Comparison of ENCODE assay signal across 7 cellular contexts in the genomic region with DNA sequence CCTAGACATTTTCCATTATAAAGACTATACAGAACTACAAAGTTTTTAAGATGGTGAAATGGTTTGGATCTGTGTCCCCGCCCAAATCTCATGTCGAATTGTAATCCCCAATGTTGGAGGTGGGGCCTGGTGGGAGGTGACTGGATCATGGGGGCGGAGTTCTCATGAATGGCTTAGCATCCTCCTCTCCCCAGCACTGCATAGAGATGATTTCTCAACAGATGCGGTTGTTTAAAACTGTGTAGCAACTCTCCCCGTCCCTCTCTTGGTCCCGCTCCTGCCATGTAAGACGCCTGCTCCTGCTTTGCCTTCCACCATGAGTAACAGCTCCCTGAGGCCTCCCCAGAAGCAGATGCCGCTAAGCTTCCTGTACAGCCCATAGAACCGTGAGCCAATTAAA. TPM values are rescaled to one million over a fixed set of nuclear protein-coding genes. Genes with fewer than 3 reads are reported as not detected.
DNase-seq lines count a peak whose midpoint lies in the region; ATAC-seq and TF ChIP-seq lines count a peak whose summit lies in the region.

No MANE protein-coding gene starts in this region.

- H3K9me3 ChIP-seq in HCT116 (ENCODE audit: control insufficient read depth in 1 of 2, insufficient read depth in 1 of 2, low read depth in 1 of 2, low read length in 2 of 2) (no peaks in the 10 kb centered on the region), gastrocnemius medialis (no peaks in the 10 kb centered on the region)
- no peaks in the 10 kb centered on the region for H3K9me3 ChIP-seq in effector memory CD4-positive, alpha-beta T cell (ENCODE audit: control insufficient read depth, low read length)

- TF ChIP-seq CTCF in HCT116 (IDR thresholded peaks at IDR 0.05 in 2 of 3, conservative IDR thresholded peaks at IDR 0.05 in 1 of 3; ENCODE audit: borderline replicate concordance in 1 of 3, insufficient read depth in 1 of 3, low read depth in 2 of 3, low read length in 2 of 3) (no peak), gastrocnemius medialis (IDR thresholded peaks at IDR 0.05 in 4 of 5, conservative IDR thresholded peaks at IDR 0.05 in 1 of 5) (no peak)

- POLR2A ChIA-PET in HCT116 (lab: Charles Lee), result interaction anchor here (3.1 kb wide), 1 partner anchor 22 kb away, joined by 11 read pairs; no protein-coding TSS in a partner anchor

- H4K20me1 ChIP-seq in HCT116 (ENCODE audit: insufficient read depth), result peaks cover 40% of the 10 kb centered on the region; the same call in 1 of the 2 replicates

- in situ Hi-C loops in gastrocnemius medialis (cut with MboI; ENCODE audit: low sequenced_read_pairs in 4 of 4), result no loop called here

- no TSS peak for BruUV-seq in HCT116 (replicated peaks; lab: Mats Ljungman, UMichigan)

- no peaks in the 10 kb centered on the region for H3K9me2 ChIP-seq in HCT116 (ENCODE audit: insufficient read depth)

- intact Hi-C loops in HCT116 (cut with micrococcal nuclease) (no loop called here), gastrocnemius medialis (cut with DNase I; ENCODE audit: low total_unique reads) (no loop called here)

- ATAC-seq in HCT116, result no peak
- ATAC-seq in gastrocnemius medialis, result no peak
- ATAC-seq in HG02571 (IDR thresholded peaks at IDR 0.05; ENCODE audit: unreplicated experiment), result no peak
- ATAC-seq in GM21423 (IDR thresholded peaks at IDR 0.05; ENCODE audit: unreplicated experiment), result no peak

- TF ChIP-seq POLR2A in HCT116 (IDR thresholded peaks at IDR 0.05; ENCODE audit: borderline replicate concordance, extremely low read depth, insufficient read depth, insufficient read length), result no peak
- TF ChIP-seq POLR2A in gastrocnemius medialis (IDR thresholded peaks at IDR 0.05), result no peak

- peak overlapping the region; percentile 69 for H3K4me2 ChIP-seq in HCT116 (ENCODE audit: low read length)

- peak overlapping the region; percentile 88; the same call in 1 of the 2 replicates for H3K9ac ChIP-seq in HCT116 (ENCODE audit: low read length)

- peaks cover 66% of the 10 kb centered on the region for H3K79me2 ChIP-seq in HCT116 (ENCODE audit: insufficient read depth, low read length)

- H3K4me1 ChIP-seq in HCT116 (ENCODE audit: control insufficient read depth in 1 of 2, insufficient read depth in 2 of 2, low read length in 2 of 2), result peaks cover 3 to 19% of the 10 kb centered on the region in 2 experiments; a peak in 3 of 4 replicates
- peaks cover 19% of the 10 kb centered on the region for H3K4me1 ChIP-seq in effector memory CD4-positive, alpha-beta T cell (ENCODE audit: control insufficient read depth, insufficient read depth, low read length, poor library complexity, severe bottlenecking)
- H3K4me1 ChIP-seq in gastrocnemius medialis, result peaks cover 41 to 50% of the 10 kb centered on the region in 2 donors

- H3K4me3 ChIP-seq in HCT116 (replicated peaks in 1 of 2; ENCODE audit: low read depth in 1 of 2, low read length in 2 of 2) (peak overlapping the region; percentile 80 to 90), gastrocnemius medialis (peak overlapping the region; percentile 88 to 95 (median 92))
- H3K4me3 ChIP-seq in effector memory CD4-positive, alpha-beta T cell (ENCODE audit: insufficient read depth, low read depth, low read length, poor library complexity, severe bottlenecking), result peak overlapping the region; percentile 78

- RAD21 ChIA-PET in HCT116 (lab: Charles Lee; ENCODE audit: low non-redundant PET in 1 of 2, low total read pairs in 2 of 2, uncharacterized antibody in 2 of 2, unreplicated experiment in 2 of 2), result no interaction called here

- H2AFZ ChIP-seq in HCT116 (ENCODE audit: low read depth, low read length, poor library complexity, severe bottlenecking), result no peak overlapping the region

- DNase-seq in HCT116 (ENCODE audit: low read depth, low spot score) (no peak), RPMI7951 (ENCODE audit: low read depth) (peak; percentile 50), gastrocnemius medialis (no peak), inferior parietal cortex (ENCODE audit: extremely low spot score) (no peak)
- no peak for DNase-seq in effector memory CD4-positive, alpha-beta T cell

- TF ChIP-seq RAD21 in HCT116 (IDR thresholded peaks at IDR 0.05; ENCODE audit: low read depth), result no peak

- H3K36me3 ChIP-seq in HCT116 (ENCODE audit: control insufficient read depth in 1 of 2, insufficient read depth in 2 of 2, low read length in 2 of 2), result no peaks in the 10 kb centered on the region; a peak in 1 of 4 replicates
- no peaks in the 10 kb centered on the region for H3K36me3 ChIP-seq in effector memory CD4-positive, alpha-beta T cell (ENCODE audit: control insufficient read depth, insufficient read depth, low read length)
- no peaks in the 10 kb centered on the region for H3K36me3 ChIP-seq in gastrocnemius medialis

- H3K27ac ChIP-seq in HCT116 (ENCODE audit: low read depth, low read length) (no peak overlapping the region), gastrocnemius medialis (peak overlapping the region in 1 of 4 donors; percentile 86)
- no peak overlapping the region for H3K27ac ChIP-seq in effector memory CD4-positive, alpha-beta T cell (ENCODE audit: insufficient read depth, low read length, poor library complexity, severe bottlenecking)

- CTCF ChIA-PET in HCT116 (lab: Charles Lee), result no interaction called here

- H3K27me3 ChIP-seq in HCT116 (ENCODE audit: insufficient read depth, low read length), result no peaks in the 10 kb centered on the region
- H3K27me3 ChIP-seq in effector memory CD4-positive, alpha-beta T cell (replicated peaks; ENCODE audit: control insufficient read depth, insufficient read depth, low read length, poor library complexity, severe bottlenecking), result no peaks in the 10 kb centered on the region
- H3K27me3 ChIP-seq in gastrocnemius medialis, result no peaks in the 10 kb centered on the region

TF ChIP-seq in HCT116, 20 proteins besides CTCF, POLR2A, EP300 and RAD21 (continues in another document):
- TF ChIP-seq, protein P1, sequence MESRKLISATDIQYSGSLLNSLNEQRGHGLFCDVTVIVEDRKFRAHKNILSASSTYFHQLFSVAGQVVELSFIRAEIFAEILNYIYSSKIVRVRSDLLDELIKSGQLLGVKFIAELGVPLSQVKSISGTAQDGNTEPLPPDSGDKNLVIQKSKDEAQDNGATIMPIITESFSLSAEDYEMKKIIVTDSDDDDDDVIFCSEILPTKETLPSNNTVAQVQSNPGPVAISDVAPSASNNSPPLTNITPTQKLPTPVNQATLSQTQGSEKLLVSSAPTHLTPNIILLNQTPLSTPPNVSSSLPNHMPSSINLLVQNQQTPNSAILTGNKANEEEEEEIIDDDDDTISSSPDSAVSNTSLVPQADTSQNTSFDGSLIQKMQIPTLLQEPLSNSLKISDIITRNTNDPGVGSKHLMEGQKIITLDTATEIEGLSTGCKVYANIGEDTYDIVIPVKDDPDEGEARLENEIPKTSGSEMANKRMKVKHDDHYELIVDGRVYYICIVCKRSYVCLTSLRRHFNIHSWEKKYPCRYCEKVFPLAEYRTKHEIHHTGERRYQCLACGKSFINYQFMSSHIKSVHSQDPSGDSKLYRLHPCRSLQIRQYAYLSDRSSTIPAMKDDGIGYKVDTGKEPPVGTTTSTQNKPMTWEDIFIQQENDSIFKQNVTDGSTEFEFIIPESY (IDR thresholded peaks at IDR 0.05; ENCODE audit: extremely low read depth, insufficient replicate concordance, low read length), result no peak
- TF ChIP-seq EZH2 (IDR thresholded peaks at IDR 0.05) (no peak), POLR2AphosphoS5 (IDR thresholded peaks at IDR 0.05; ENCODE audit: low read depth, low read length) (no peak), JUND (IDR thresholded peaks at IDR 0.05) (no peak), FOSL1 (IDR thresholded peaks at IDR 0.05; ENCODE audit: low read depth) (no peak), SIN3A (IDR thresholded peaks at IDR 0.05; ENCODE audit: low read depth) (no peak), CBX3 (IDR thresholded peaks at IDR 0.05; ENCODE audit: low read depth) (no peak)
- TF ChIP-seq, protein P2, sequence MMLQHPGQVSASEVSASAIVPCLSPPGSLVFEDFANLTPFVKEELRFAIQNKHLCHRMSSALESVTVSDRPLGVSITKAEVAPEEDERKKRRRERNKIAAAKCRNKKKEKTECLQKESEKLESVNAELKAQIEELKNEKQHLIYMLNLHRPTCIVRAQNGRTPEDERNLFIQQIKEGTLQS (IDR thresholded peaks at IDR 0.05), result no peak
- TF ChIP-seq, protein P3, sequence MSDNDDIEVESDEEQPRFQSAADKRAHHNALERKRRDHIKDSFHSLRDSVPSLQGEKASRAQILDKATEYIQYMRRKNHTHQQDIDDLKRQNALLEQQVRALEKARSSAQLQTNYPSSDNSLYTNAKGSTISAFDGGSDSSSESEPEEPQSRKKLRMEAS (IDR thresholded peaks at IDR 0.05), result no peak
- TF ChIP-seq, protein P4, sequence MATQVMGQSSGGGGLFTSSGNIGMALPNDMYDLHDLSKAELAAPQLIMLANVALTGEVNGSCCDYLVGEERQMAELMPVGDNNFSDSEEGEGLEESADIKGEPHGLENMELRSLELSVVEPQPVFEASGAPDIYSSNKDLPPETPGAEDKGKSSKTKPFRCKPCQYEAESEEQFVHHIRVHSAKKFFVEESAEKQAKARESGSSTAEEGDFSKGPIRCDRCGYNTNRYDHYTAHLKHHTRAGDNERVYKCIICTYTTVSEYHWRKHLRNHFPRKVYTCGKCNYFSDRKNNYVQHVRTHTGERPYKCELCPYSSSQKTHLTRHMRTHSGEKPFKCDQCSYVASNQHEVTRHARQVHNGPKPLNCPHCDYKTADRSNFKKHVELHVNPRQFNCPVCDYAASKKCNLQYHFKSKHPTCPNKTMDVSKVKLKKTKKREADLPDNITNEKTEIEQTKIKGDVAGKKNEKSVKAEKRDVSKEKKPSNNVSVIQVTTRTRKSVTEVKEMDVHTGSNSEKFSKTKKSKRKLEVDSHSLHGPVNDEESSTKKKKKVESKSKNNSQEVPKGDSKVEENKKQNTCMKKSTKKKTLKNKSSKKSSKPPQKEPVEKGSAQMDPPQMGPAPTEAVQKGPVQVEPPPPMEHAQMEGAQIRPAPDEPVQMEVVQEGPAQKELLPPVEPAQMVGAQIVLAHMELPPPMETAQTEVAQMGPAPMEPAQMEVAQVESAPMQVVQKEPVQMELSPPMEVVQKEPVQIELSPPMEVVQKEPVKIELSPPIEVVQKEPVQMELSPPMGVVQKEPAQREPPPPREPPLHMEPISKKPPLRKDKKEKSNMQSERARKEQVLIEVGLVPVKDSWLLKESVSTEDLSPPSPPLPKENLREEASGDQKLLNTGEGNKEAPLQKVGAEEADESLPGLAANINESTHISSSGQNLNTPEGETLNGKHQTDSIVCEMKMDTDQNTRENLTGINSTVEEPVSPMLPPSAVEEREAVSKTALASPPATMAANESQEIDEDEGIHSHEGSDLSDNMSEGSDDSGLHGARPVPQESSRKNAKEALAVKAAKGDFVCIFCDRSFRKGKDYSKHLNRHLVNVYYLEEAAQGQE (IDR thresholded peaks at IDR 0.05; ENCODE audit: low read depth), result no peak

RNA-seq across cellular contexts. Expression of a gene that starts 1.6 kb away (rescaled TPM):
- 28.8 TPM for total RNA-seq in HCT116 (2021; ENCODE audit: unreplicated experiment)
- 7.2 and 9.0 TPM in 2 replicates for polyA plus RNA-seq in HCT116 (2012)
- total RNA-seq in RPMI7951 (2014; rRNA removed; shearing (Covaris generic)), result 13.4 and 13.5 TPM in 2 replicates
- total RNA-seq in gastrocnemius medialis, result 10 to 100 TPM; 10.8 to 14.9 (median 12.6) TPM

RNA-seq across cellular contexts. Expression of a gene that starts 60.0 kb away (rescaled TPM):
- 14.6 TPM for total RNA-seq in HCT116 (2021; ENCODE audit: unreplicated experiment)
- 8.0 and 11.5 TPM in 2 replicates for polyA plus RNA-seq in HCT116 (2012)
- total RNA-seq in RPMI7951 (2014; rRNA removed; shearing (Covaris generic)), result 9.2 and 9.6 TPM in 2 replicates
- total RNA-seq in gastrocnemius medialis, result 10 to 100 TPM in 1 of 4 donors, 1 to 10 TPM in 3; 8.0 to 11.2 (median 8.8) TPM
